ENCODE assay signal across 21 cellular contexts in genomic region chr17:72380120-72380519, GRCh38.
"Had no signal": no experiment of that assay in that cellular context is flagged by ENCODE, and none has a peak within 500 bp of the region (broad histone marks: within the 10 kb centered on the region; RNA-seq: fewer than 3 reads in every experiment).

No MANE protein-coding gene starts in this region.

- H3K27ac ChIP-seq: esophagus squamous epithelium, hepatocyte, left ventricle myocardium inferior, lower lobe of right lung, neutrophil, spleen, testis, tibial nerve had no signal

- H3K4me1 ChIP-seq: testis had no signal

- H3K9me3 ChIP-seq: esophagus squamous epithelium, left ventricle myocardium inferior, lower lobe of right lung, neutrophil, spleen, testis, tibial nerve had no signal

- DNase-seq: effector memory CD8-positive, alpha-beta T cell; esophagus squamous epithelium; foreskin melanocyte; head of caudate nucleus; kidney; left cardiac atrium; left ventricle myocardium inferior; lower lobe of right lung; naive thymus-derived CD4-positive, alpha-beta T cell; nephron progenitor cell; posterior cingulate gyrus; spleen; stimulated activated CD4-positive, alpha-beta T cell treated with anti-CD3 and anti-CD28 coated beads, Interleukin-15, amount 100 ng/mL, for 24 hours; stimulated activated CD4-positive, alpha-beta T cell treated with anti-CD3 and anti-CD28 coated beads, Interleukin-1b, Interleukin-23, amount 100 ng/mL, for 48 hours; stimulated activated CD4-positive, alpha-beta T cell treated with anti-CD3 and anti-CD28 coated beads, Interleukin-4, amount 100 ng/mL, for 4 hours; stimulated activated naive B cell treated with anti-CD40 and anti-IgM and Interleukin-4, amounts not matched to agents 10 μg/mL and 1 μg/mL and 100 μg/mL, for 72 hours; stimulated activated naive CD8-positive, alpha-beta T cell treated with anti-CD3 and anti-CD28 coated beads, Interleukin-15, amount 100 ng/mL, for 72 hours; testis had no signal

- H3K36me3 ChIP-seq: esophagus squamous epithelium, left ventricle myocardium inferior, lower lobe of right lung, neutrophil, spleen, tibial nerve had no signal

- H3K4me2 ChIP-seq: hepatocyte had no signal

- H3K27me3 ChIP-seq: hepatocyte, testis, tibial nerve had no signal

- H3K4me3 ChIP-seq: esophagus squamous epithelium, hepatocyte, left ventricle myocardium inferior, lower lobe of right lung, spleen, testis, tibial nerve had no signal

- H2AFZ ChIP-seq: hepatocyte had no signal
